34 cellular contexts compared by ENCODE assay signal in the genomic region with DNA sequence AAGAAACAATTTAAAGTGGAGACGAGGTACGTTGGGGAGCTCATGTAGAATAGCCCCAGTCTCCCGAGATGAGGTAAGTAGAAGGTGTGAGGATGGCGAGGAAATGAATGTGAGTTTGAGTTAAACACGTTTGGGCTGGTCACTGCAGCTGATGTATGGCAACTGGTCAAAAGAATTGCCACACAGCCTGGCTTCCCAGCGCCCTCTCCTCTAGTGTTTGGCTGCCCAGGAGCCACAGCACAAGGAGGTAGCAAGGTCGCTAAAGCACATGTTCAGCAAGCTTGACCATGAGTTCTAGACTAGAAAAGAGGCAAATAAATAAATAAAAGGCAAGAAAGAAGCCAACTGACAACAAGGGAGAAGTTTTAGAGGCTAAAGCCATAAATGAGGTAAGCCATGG. TPM values are rescaled to one million over a fixed set of nuclear protein-coding genes. Genes with fewer than 3 reads are reported as not detected.
"Had no signal": no experiment of that assay in that cellular context is flagged by ENCODE, and none has a peak within 500 bp of the region (broad histone marks: within the 10 kb centered on the region; RNA-seq: fewer than 3 reads in every experiment).

No MANE protein-coding gene starts in this region.

- H3K9me3 Mint-ChIP-seq: natural killer cell treated with Interleukin-12 subunit alpha and Interleukin-12 subunit beta and Interleukin-15 and Interleukin-18, amount 100 ng/mL, for 72 hours had no signal

- H3K4me3 Mint-ChIP-seq: mesothelial cell of epicardium; naive thymus-derived CD4-positive, alpha-beta T cell; natural killer cell treated with Interleukin-12 subunit alpha and Interleukin-12 subunit beta and Interleukin-15 and Interleukin-18, amount 100 ng/mL, for 72 hours; stimulated activated memory B cell treated with anti-CD40 and anti-IgM and Interleukin-4, amounts not matched to agents 10 μg/mL and 1 μg/mL and 100 μg/mL, for 72 hours; stimulated activated naive CD8-positive, alpha-beta T cell treated with anti-CD3 and anti-CD28 coated beads, Interleukin-15, amount 100 ng/mL, for 72 hours; type B pancreatic cell had no signal

- H3K4me1 ChIP-seq: pancreas, prostate gland, uterus had no signal

- H3K4me1 Mint-ChIP-seq: naive thymus-derived CD4-positive, alpha-beta T cell; stimulated activated memory B cell treated with anti-CD40 and anti-IgM and Interleukin-4, amounts not matched to agents 10 μg/mL and 1 μg/mL and 100 μg/mL, for 72 hours; stimulated activated naive CD8-positive, alpha-beta T cell treated with anti-CD3 and anti-CD28 coated beads, Interleukin-15, amount 100 ng/mL, for 72 hours had no signal

- H2AFZ ChIP-seq: hepatocyte had no signal

- H3K79me2 ChIP-seq: hepatocyte had no signal

- ATAC-seq: left lung; mucosa of descending colon; naive thymus-derived CD4-positive, alpha-beta T cell; natural killer cell treated with Interleukin-12 subunit alpha and Interleukin-12 subunit beta and Interleukin-15 and Interleukin-18, amount 100 ng/mL, for 72 hours; pancreas; right cardiac atrium; stimulated activated memory B cell treated with anti-CD40 and anti-IgM and Interleukin-4, amounts not matched to agents 10 μg/mL and 1 μg/mL and 100 μg/mL, for 72 hours; stimulated activated naive CD8-positive, alpha-beta T cell treated with anti-CD3 and anti-CD28 coated beads, Interleukin-15, amount 100 ng/mL, for 72 hours had no signal

- H3K27me3 ChIP-seq: hepatocyte, sigmoid colon, uterus had no signal

- H3K4me3 ChIP-seq: hepatocyte, left lung, lung, mucosa of descending colon, pancreas, prostate gland, sigmoid colon, tibial nerve, uterus had no signal

- DNase-seq: islet precursor cell; left lung; mesendoderm; mucosa of descending colon; naive thymus-derived CD4-positive, alpha-beta T cell; pancreas; retina; right cardiac atrium; sigmoid colon; small intestine; stimulated activated CD4-positive, alpha-beta T cell treated with anti-CD3 and anti-CD28 coated beads, Interleukin-1b, Interleukin-23, amount 100 ng/mL, for 48 hours; stimulated activated CD4-positive, alpha-beta T cell treated with anti-CD3 and anti-CD28 coated beads, Interleukin-2, amount 100 ng/mL, for 48 hours; stimulated activated CD4-positive, alpha-beta T cell treated with anti-CD3 and anti-CD28 coated beads, Interleukin-4, amount 100 ng/mL, for 4 hours; stimulated activated CD8-positive, alpha-beta memory T cell treated with anti-CD3 and anti-CD28 coated beads, Interleukin-4, amount 100 ng/mL, for 48 hours; stimulated activated naive CD4-positive, alpha-beta T cell treated with Interleukin-2 at 50 U/mL for 16 hours; stimulated activated naive CD8-positive, alpha-beta T cell treated with anti-CD3 and anti-CD28 coated beads, Interleukin-15, amount 100 ng/mL, for 72 hours; substantia nigra; uterus had no signal

- H3K27ac Mint-ChIP-seq: mesothelial cell of epicardium; naive thymus-derived CD4-positive, alpha-beta T cell; natural killer cell treated with Interleukin-12 subunit alpha and Interleukin-12 subunit beta and Interleukin-15 and Interleukin-18, amount 100 ng/mL, for 72 hours; stimulated activated memory B cell treated with anti-CD40 and anti-IgM and Interleukin-4, amounts not matched to agents 10 μg/mL and 1 μg/mL and 100 μg/mL, for 72 hours; stimulated activated naive CD8-positive, alpha-beta T cell treated with anti-CD3 and anti-CD28 coated beads, Interleukin-15, amount 100 ng/mL, for 72 hours; type B pancreatic cell had no signal

- H3K9me3 ChIP-seq: left lung, mucosa of descending colon, pancreas, prostate gland, sigmoid colon, uterus had no signal

- H3K4me2 ChIP-seq: hepatocyte had no signal

- H3K36me3 Mint-ChIP-seq: mesothelial cell of epicardium; natural killer cell treated with Interleukin-12 subunit alpha and Interleukin-12 subunit beta and Interleukin-15 and Interleukin-18, amount 100 ng/mL, for 72 hours; stimulated activated memory B cell treated with anti-CD40 and anti-IgM and Interleukin-4, amounts not matched to agents 10 μg/mL and 1 μg/mL and 100 μg/mL, for 72 hours; type B pancreatic cell had no signal

- H3K36me3 ChIP-seq: left lung, pancreas, prostate gland, sigmoid colon, tibial nerve, uterus had no signal

- H3K27ac ChIP-seq: hepatocyte, left lung, pancreas, prostate gland, sigmoid colon, uterus had no signal

RNA-seq across cellular contexts. Expression of a gene that starts 21.4 kb away (rescaled TPM):
- total RNA-seq: kidney epithelial cell; left lung; lower leg skin; lung; mesothelial cell of epicardium; mucosa of descending colon; myocyte; naive thymus-derived CD4-positive, alpha-beta T cell; natural killer cell treated with Interleukin-12 subunit alpha and Interleukin-12 subunit beta and Interleukin-15 and Interleukin-18, amount 100 ng/mL, for 72 hours; omental fat pad; pancreas; prostate gland; right cardiac atrium; sigmoid colon; temporal lobe; tibial nerve; ureter; uterus had no signal
- polyA plus RNA-seq: lung; naive thymus-derived CD4-positive, alpha-beta T cell; neural cell; pancreas; right cardiac atrium; sigmoid colon; small intestine; thymus had no signal

RNA-seq across cellular contexts. Expression of a gene that starts 52.6 kb away (rescaled TPM):
- total RNA-seq: natural killer cell treated with Interleukin-12 subunit alpha and Interleukin-12 subunit beta and Interleukin-15 and Interleukin-18, amount 100 ng/mL, for 72 hours had no signal
